In genomic region chr5:163730206-163730782, GRCh38 we compare ENCODE assay signal across 18 cellular contexts.
A peak's percentile ranks its signal among the peaks of the same experiment; 100 is the strongest.
DNase-seq lines count a peak whose midpoint lies in the region; ATAC-seq, FAIRE-seq and TF ChIP-seq lines count a peak whose summit lies in the region.
"Had no signal": no experiment of that assay in that cellular context is flagged by ENCODE, and none has a peak within 500 bp of the region (broad histone marks: within the 10 kb centered on the region; RNA-seq: fewer than 3 reads in every experiment).

No MANE protein-coding gene starts in this region.

- CTCF ChIA-PET in GM12878 (lab: Yijun Ruan, JAX), result interaction anchor here (1.3 kb wide), 1 partner anchor 12 kb away, joined by 3 read pairs; no protein-coding TSS in a partner anchor

- H3K27me3 ChIP-seq in GM12878 (replicated peaks in 1 of 2; ENCODE audit: control insufficient read depth in 2 of 2, insufficient read depth in 2 of 2, low read length in 1 of 2), result no peaks in the 10 kb centered on the region
- H3K27me3 ChIP-seq in lower lobe of right lung (ENCODE audit: low read depth), result no peaks in the 10 kb centered on the region
- no peaks in the 10 kb centered on the region for H3K27me3 ChIP-seq in thyroid gland
- H3K27me3 ChIP-seq: ovary, right lobe of liver had no signal

- no peak for FAIRE-seq in GM12878 (lab: Jason Lieb, UNC)

- no peak overlapping the region for H3K27ac ChIP-seq in GM12878 (ENCODE audit: control insufficient read depth, insufficient read depth)
- H3K27ac ChIP-seq in lower lobe of right lung, result no peak overlapping the region
- peak overlapping the region; percentile 7 to 43 (median 24) for H3K27ac ChIP-seq in thyroid gland
- H3K27ac ChIP-seq: KMS-11, ovary, right lobe of liver had no signal

- no peak for TF ChIP-seq POLR2A in GM12878 (IDR thresholded peaks at IDR 0.05; ENCODE audit: low read depth, low read length)
- peak in 1 of 2 donors; percentile 6 for TF ChIP-seq POLR2A in thyroid gland (IDR thresholded peaks at IDR 0.05)

- H3K4me1 ChIP-seq in GM12878 (ENCODE audit: control insufficient read depth, insufficient read depth, low read length), result no peaks in the 10 kb centered on the region
- no peaks in the 10 kb centered on the region for H3K4me1 ChIP-seq in lower lobe of right lung
- peaks cover 0 to 3% of the 10 kb centered on the region in 2 donors for H3K4me1 ChIP-seq in thyroid gland
- H3K4me1 ChIP-seq: right lobe of liver had no signal

- no peak overlapping the region for H2AFZ ChIP-seq in GM12878 (ENCODE audit: control insufficient read depth, low read depth, low read length)

- no peaks in the 10 kb centered on the region for H3K36me3 ChIP-seq in GM12878 (ENCODE audit: control insufficient read depth in 2 of 2, insufficient read depth in 2 of 2, low read length in 1 of 2)
- H3K36me3 ChIP-seq in lower lobe of right lung, result no peaks in the 10 kb centered on the region
- H3K36me3 ChIP-seq in thyroid gland, result no peaks in the 10 kb centered on the region
- H3K36me3 ChIP-seq: ovary, right lobe of liver had no signal

- SMC1A ChIA-PET in GM12878 (lab: Charles Lee; ENCODE audit: uncharacterized antibody, unreplicated experiment), result interaction anchor here (1.0 to 1.3 kb wide), 2 partner anchors 9 to 39 kb away, joined by 3 to 4 read pairs; no protein-coding TSS in a partner anchor

- no peak for ATAC-seq in GM12878
- ATAC-seq in lower lobe of right lung, result peak; percentile 94 to 95
- ATAC-seq in HG02571 (IDR thresholded peaks at IDR 0.05; ENCODE audit: unreplicated experiment), result no peak
- no peak for ATAC-seq in GM19455 (IDR thresholded peaks at IDR 0.05; ENCODE audit: unreplicated experiment)
- ATAC-seq: right lobe of liver had no signal

- no peak for TF ChIP-seq RAD21 in GM12878 (IDR thresholded peaks at IDR 0.05; ENCODE audit: insufficient read depth, low read depth, low read length)

- no peaks in the 10 kb centered on the region for H3K79me2 ChIP-seq in GM12878 (ENCODE audit: control insufficient read depth, insufficient read depth, low read length)

- H3K9me3 ChIP-seq in GM12878 (replicated peaks; ENCODE audit: control insufficient read depth, insufficient read depth, low read length), result no peaks in the 10 kb centered on the region
- H3K9me3 ChIP-seq in lower lobe of right lung, result no peaks in the 10 kb centered on the region
- no peaks in the 10 kb centered on the region for H3K9me3 ChIP-seq in thyroid gland
- H3K9me3 ChIP-seq: ovary, right lobe of liver had no signal

- RAD21 ChIA-PET in GM12878 (lab: Charles Lee; ENCODE audit: unreplicated experiment), result no interaction called here

- no peak overlapping the region for H3K9ac ChIP-seq in GM12878 (ENCODE audit: control insufficient read depth, insufficient read depth, low read length)
- H3K9ac ChIP-seq: KMS-11 had no signal

- no peaks in the 10 kb centered on the region for H4K20me1 ChIP-seq in GM12878 (ENCODE audit: control insufficient read depth, insufficient read depth)

- H3K4me2 ChIP-seq in GM12878 (ENCODE audit: control insufficient read depth, insufficient read depth), result no peak overlapping the region
- H3K4me2 ChIP-seq: KMS-11 had no signal

- DNase-seq in LNCaP clone FGC (ENCODE audit: low read depth), result peak; percentile 8
- DNase-seq in GM12878 (ENCODE audit: low read depth, low spot score), result no peak
- peak; percentile 53 for DNase-seq in lower lobe of right lung
- peak; percentile 85 to 88 for DNase-seq in thyroid gland
- DNase-seq in effector CD8-positive, alpha-beta T cell (lab: John Stamatoyannopoulos, UW), result no peak
- no peak for DNase-seq in HCEC 1CT
- DNase-seq: activated naive CD8-positive, alpha-beta T cell treated with anti-CD3 and anti-CD28 coated beads for 36 hours; CD4-positive, alpha-beta T cell; DMS79; H9; NCI-H1048; NCI-H2081; NCI-H510A; ovary; right lobe of liver had no signal

- H3K4me3 ChIP-seq in LNCaP clone FGC (ENCODE audit: low read depth, low read length) (no peak overlapping the region), GM12878 (no peak overlapping the region), lower lobe of right lung (no peak overlapping the region), thyroid gland (replicated peaks in 1 of 3) (no peak overlapping the region)
- H3K4me3 ChIP-seq: ovary, right lobe of liver had no signal

- WGBS in GM12878 (ENCODE audit: insufficient coverage, insufficient replicate concordance, low lambda C conversion rate, missing lambda C conversion rate), result 38% methylated on average over 5 of the region's 5 CpGs
- WGBS in thyroid gland, 2 donors, result 28 to 33% methylated on average over 5 of the region's 5 CpGs

- in situ Hi-C loops in GM12878 (cut with MboI), result no loop called here

- intact Hi-C loops in GM12878 (cut with micrococcal nuclease; ENCODE audit: unreplicated experiment), result no loop called here
- intact Hi-C loops in lower lobe of right lung (cut with DNase I), result no loop called here
- intact Hi-C loops in thyroid gland (cut with DNase I), result no loop called here

- no peak for TF ChIP-seq EP300 in GM12878 (IDR thresholded peaks at IDR 0.05; ENCODE audit: borderline replicate concordance in 1 of 2, control insufficient read depth in 1 of 2, low read depth in 2 of 2, low read length in 2 of 2)

- POLR2A ChIA-PET in GM12878 (lab: Charles Lee), result no interaction called here

- no TSS peak for BruUV-seq in GM12878 (replicated peaks; lab: Mats Ljungman, UMichigan)

- no peak for TF ChIP-seq CTCF in LNCaP clone FGC (IDR thresholded peaks at IDR 0.05; ENCODE audit: control insufficient read depth, extremely low read depth, insufficient read depth)
- no peak for TF ChIP-seq CTCF in GM12878 (IDR thresholded peaks at IDR 0.05 in 2 of 3, conservative IDR thresholded peaks at IDR 0.05 in 1 of 3; ENCODE audit: control insufficient read depth in 2 of 3, extremely low read depth in 1 of 3, insufficient read depth in 1 of 3, low read depth in 3 of 3, low read length in 3 of 3)
- no peak for TF ChIP-seq CTCF in lower lobe of right lung (IDR thresholded peaks at IDR 0.05)
- TF ChIP-seq CTCF in thyroid gland (IDR thresholded peaks at IDR 0.05), result no peak

TF ChIP-seq in GM12878, 131 proteins besides CTCF, POLR2A, EP300 and RAD21:
- no peak for TF ChIP-seq ZNF622 (IDR thresholded peaks at IDR 0.05)
- 0 out of 2 replicates have a peak, but pooled peaks have one; percentile 22 for TF ChIP-seq PKNOX1 (IDR thresholded peaks at IDR 0.05)
- TF ChIP-seq SRF (IDR thresholded peaks at IDR 0.05; ENCODE audit: low read depth in 2 of 2, low read length in 2 of 2), result no peak

Comparison
In these comparisons a context has a peak if more than half of its experiments do, and no peak if none do; other contexts are left out.
1. DNase-seq: peak in LNCaP clone FGC (single experiment), lower lobe of right lung (single experiment) and thyroid gland (2 of 2); none in GM12878 (single experiment), effector CD8-positive, alpha-beta T cell (single experiment) and HCEC 1CT (single experiment).
2. ATAC-seq: peak in lower lobe of right lung (2 of 2); none in GM12878 (single experiment), HG02571 (single experiment) and GM19455 (single experiment).
3. H3K27ac ChIP-seq: peak in thyroid gland (3 of 3); none in GM12878 (single experiment) and lower lobe of right lung (single experiment).